In genomic region chr18:7789853-7790552, GRCh38 we compare ENCODE assay signal across 8 cellular contexts.
DNase-seq lines count a peak whose midpoint lies in the region; ATAC-seq, FAIRE-seq and TF ChIP-seq lines count a peak whose summit lies in the region.

No MANE protein-coding gene starts in this region.

- no peak overlapping the region for H3K4me2 ChIP-seq in astrocyte (ENCODE audit: low read length)

- no peaks in the 10 kb centered on the region for H3K27me3 Mint-ChIP-seq in astrocyte (ENCODE audit: low read depth, unreplicated experiment)
- no peaks in the 10 kb centered on the region for H3K27me3 Mint-ChIP-seq in activated naive CD8-positive, alpha-beta T cell treated with anti-CD3 and anti-CD28 coated beads, Interleukin-2, amount 50 U/mL, for 24 hours

- H3K79me2 ChIP-seq in astrocyte (ENCODE audit: insufficient read depth, low read length) = no peaks in the 10 kb centered on the region

- H3K27ac Mint-ChIP-seq in astrocyte (ENCODE audit: unreplicated experiment) = peak overlapping the region; percentile 2
- no peak overlapping the region for H3K27ac Mint-ChIP-seq in activated naive CD8-positive, alpha-beta T cell treated with anti-CD3 and anti-CD28 coated beads, Interleukin-2, amount 50 U/mL, for 24 hours

- H3K27me3 ChIP-seq in astrocyte (ENCODE audit: insufficient read depth, low read length) = no peaks in the 10 kb centered on the region

- H3K9ac ChIP-seq in astrocyte (ENCODE audit: low read length) = no peak overlapping the region

- ATAC-seq in HG03342 (IDR thresholded peaks at IDR 0.05; ENCODE audit: unreplicated experiment) = no peak
- ATAC-seq in activated naive CD8-positive, alpha-beta T cell treated with anti-CD3 and anti-CD28 coated beads, Interleukin-2, amount 50 U/mL, for 24 hours = no peak
- no peak for ATAC-seq in HG02885 (IDR thresholded peaks at IDR 0.05; ENCODE audit: poor library complexity, unreplicated experiment)
- no peak for ATAC-seq in GM19324 (IDR thresholded peaks at IDR 0.05; ENCODE audit: low FRiP score, unreplicated experiment)

- no peaks in the 10 kb centered on the region for H3K4me1 ChIP-seq in astrocyte (ENCODE audit: insufficient read depth, low read length)

- no peaks in the 10 kb centered on the region for H3K36me3 Mint-ChIP-seq in astrocyte (ENCODE audit: low read depth, unreplicated experiment)
- no peaks in the 10 kb centered on the region for H3K36me3 Mint-ChIP-seq in activated naive CD8-positive, alpha-beta T cell treated with anti-CD3 and anti-CD28 coated beads, Interleukin-2, amount 50 U/mL, for 24 hours (ENCODE audit: low read depth)

- peak; percentile 9 for FAIRE-seq in astrocyte (lab: Jason Lieb, UNC)
- FAIRE-seq in islet of Langerhans (lab: Jason Lieb, UNC) = peak; percentile 99

- H3K27ac ChIP-seq in astrocyte (ENCODE audit: low read depth, low read length) = no peak overlapping the region

- no peak overlapping the region for H3K4me3 ChIP-seq in astrocyte (ENCODE audit: insufficient read depth, low read depth, low read length)

- H3K36me3 ChIP-seq in astrocyte (ENCODE audit: insufficient read depth, low read length) = no peaks in the 10 kb centered on the region

- H3K4me3 Mint-ChIP-seq in astrocyte (ENCODE audit: unreplicated experiment) = no peak overlapping the region
- no peak overlapping the region for H3K4me3 Mint-ChIP-seq in activated naive CD8-positive, alpha-beta T cell treated with anti-CD3 and anti-CD28 coated beads, Interleukin-2, amount 50 U/mL, for 24 hours

- H2AFZ ChIP-seq in astrocyte (ENCODE audit: low read depth, low read length) = no peak overlapping the region

- no peaks in the 10 kb centered on the region for H3K9me3 ChIP-seq in astrocyte (ENCODE audit: insufficient read depth, low read depth, low read length)

- peaks cover 9% of the 10 kb centered on the region for H3K4me1 Mint-ChIP-seq in astrocyte (ENCODE audit: low read depth, unreplicated experiment)
- no peaks in the 10 kb centered on the region for H3K4me1 Mint-ChIP-seq in activated naive CD8-positive, alpha-beta T cell treated with anti-CD3 and anti-CD28 coated beads, Interleukin-2, amount 50 U/mL, for 24 hours

- peak; percentile 58 for TF ChIP-seq CTCF in astrocyte (IDR thresholded peaks at IDR 0.05; ENCODE audit: insufficient read depth, low read depth, low read length)

- no peaks in the 10 kb centered on the region for H3K9me3 Mint-ChIP-seq in astrocyte (ENCODE audit: unreplicated experiment)
- peaks cover 4% of the 10 kb centered on the region for H3K9me3 Mint-ChIP-seq in activated naive CD8-positive, alpha-beta T cell treated with anti-CD3 and anti-CD28 coated beads, Interleukin-2, amount 50 U/mL, for 24 hours

- peaks cover 16% of the 10 kb centered on the region for H4K20me1 ChIP-seq in astrocyte (ENCODE audit: insufficient read depth, low read length)

- DNase-seq in COLO829 (ENCODE audit: low spot score) = peak; percentile 20
- DNase-seq in Kasumi-1 (lab: John Stamatoyannopoulos, UW) = peak; percentile 26 to 35
- DNase-seq in astrocyte (ENCODE audit: low read depth) = peak; percentile 17
- DNase-seq in activated naive CD8-positive, alpha-beta T cell treated with anti-CD3 and anti-CD28 coated beads, Interleukin-2, amount 50 U/mL, for 24 hours = no peak
